ENCODE assay signal across 1 cellular context in the genomic region with DNA sequence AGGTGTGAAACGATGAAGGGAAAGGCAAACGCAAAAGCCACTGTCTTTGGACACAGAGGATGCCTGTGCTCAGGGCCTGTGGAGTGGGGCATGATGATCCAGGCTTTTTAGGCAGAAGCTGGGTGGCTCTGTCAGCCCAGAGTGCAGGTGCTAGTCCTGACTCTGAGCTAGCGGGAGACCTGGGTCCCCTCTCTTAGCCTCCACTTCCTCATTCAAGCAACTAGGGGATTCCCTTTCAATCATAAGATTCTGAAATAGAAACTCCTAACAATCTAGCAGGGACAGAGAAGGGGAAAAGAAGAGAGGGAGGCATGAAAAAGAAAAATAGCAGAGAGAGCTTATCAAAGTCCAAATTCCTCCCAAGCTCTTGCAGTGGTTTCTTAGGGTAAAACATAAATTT.
TF ChIP-seq lines count a peak whose summit lies in the region.

No MANE protein-coding gene starts in this region.

TF ChIP-seq in HepG2, 621 proteins besides CTCF, POLR2A, EP300 and RAD21:
- no peak for TF ChIP-seq TGIF2 (CRISPR knock-in tag; IDR thresholded peaks at IDR 0.05)
- TF ChIP-seq MAFG (CRISPR knock-in tag; IDR thresholded peaks at IDR 0.05) = no peak
- no peak for TF ChIP-seq ZNF841 (CRISPR knock-in tag; IDR thresholded peaks at IDR 0.05; ENCODE audit: borderline replicate concordance)
- no peak for TF ChIP-seq ATAD3A (CRISPR knock-in tag; IDR thresholded peaks at IDR 0.05)
- TF ChIP-seq HNF4A (CRISPR knock-in tag; IDR thresholded peaks at IDR 0.05) = no peak
- no peak for TF ChIP-seq SIN3A (IDR thresholded peaks at IDR 0.05; ENCODE audit: borderline replicate concordance, low read depth, low read length)
- no peak for TF ChIP-seq ZNF816 (CRISPR knock-in tag; IDR thresholded peaks at IDR 0.05; ENCODE audit: borderline replicate concordance)
- no peak for TF ChIP-seq ZNF616 (CRISPR knock-in tag; IDR thresholded peaks at IDR 0.05; ENCODE audit: low read depth)
- TF ChIP-seq UBTF (CRISPR knock-in tag; IDR thresholded peaks at IDR 0.05) = no peak
- TF ChIP-seq MTA1 (CRISPR knock-in tag; IDR thresholded peaks at IDR 0.05; ENCODE audit: borderline replicate concordance) = no peak
- TF ChIP-seq, protein P1, sequence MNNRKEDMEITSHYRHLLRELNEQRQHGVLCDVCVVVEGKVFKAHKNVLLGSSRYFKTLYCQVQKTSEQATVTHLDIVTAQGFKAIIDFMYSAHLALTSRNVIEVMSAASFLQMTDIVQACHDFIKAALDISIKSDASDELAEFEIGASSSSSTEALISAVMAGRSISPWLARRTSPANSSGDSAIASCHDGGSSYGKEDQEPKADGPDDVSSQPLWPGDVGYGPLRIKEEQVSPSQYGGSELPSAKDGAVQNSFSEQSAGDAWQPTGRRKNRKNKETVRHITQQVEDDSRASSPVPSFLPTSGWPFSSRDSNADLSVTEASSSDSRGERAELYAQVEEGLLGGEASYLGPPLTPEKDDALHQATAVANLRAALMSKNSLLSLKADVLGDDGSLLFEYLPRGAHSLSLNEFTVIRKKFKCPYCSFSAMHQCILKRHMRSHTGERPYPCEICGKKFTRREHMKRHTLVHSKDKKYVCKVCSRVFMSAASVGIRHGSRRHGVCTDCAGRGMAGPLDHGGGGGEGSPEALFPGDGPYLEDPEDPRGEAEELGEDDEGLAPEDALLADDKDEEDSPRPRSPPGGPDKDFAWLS (CRISPR knock-in tag; IDR thresholded peaks at IDR 0.05; ENCODE audit: borderline replicate concordance) = no peak
- TF ChIP-seq KMT2B (CRISPR knock-in tag; IDR thresholded peaks at IDR 0.05) = no peak
- no peak for TF ChIP-seq CBX2 (IDR thresholded peaks at IDR 0.05; ENCODE audit: low read depth, low read length)
- TF ChIP-seq CBX2 (CRISPR knock-in tag; IDR thresholded peaks at IDR 0.05; ENCODE audit: low read depth) = no peak
- TF ChIP-seq AHR (CRISPR knock-in tag; IDR thresholded peaks at IDR 0.05) = no peak
TF ChIP-seq in HepG2: peak in this region for 0.
